In the genomic region with DNA sequence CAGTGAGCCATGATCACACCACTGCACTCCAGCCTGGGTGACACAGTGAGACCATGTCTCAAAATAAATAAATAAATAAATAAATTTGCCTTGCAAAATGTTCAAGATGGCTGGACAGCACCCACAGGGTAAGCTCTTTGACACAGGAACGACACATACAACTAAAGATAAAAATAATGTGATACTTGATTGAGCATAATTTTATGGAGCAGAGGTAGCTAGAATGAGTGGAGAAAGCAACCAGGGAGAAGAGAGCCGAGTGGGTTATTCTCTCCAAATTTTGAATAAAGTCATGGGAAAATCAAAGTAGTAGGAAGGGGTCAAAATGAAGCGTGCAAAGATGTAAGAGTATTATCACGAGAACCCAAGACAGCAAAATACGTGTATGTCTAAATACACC, we compare ENCODE assay signal across 13 cellular contexts.
DNase-seq lines count a peak whose midpoint lies in the region; ATAC-seq, FAIRE-seq and TF ChIP-seq lines count a peak whose summit lies in the region.
"Had no signal": no experiment of that assay in that cellular context is flagged by ENCODE, and none has a peak within 500 bp of the region (broad histone marks: within the 10 kb centered on the region; RNA-seq: fewer than 3 reads in every experiment).

No MANE protein-coding gene starts in this region.

- no peak for ATAC-seq in stimulated activated naive B cell treated with anti-CD40 and anti-IgM and Interleukin-4, amounts not matched to agents 10 μg/mL and 1 μg/mL and 100 μg/mL, for 72 hours (replicated peaks)
- ATAC-seq: A549 had no signal

- H3K9me2 ChIP-seq in OCI-LY7 (ENCODE audit: insufficient read depth, low read length): no peaks in the 10 kb centered on the region

- H3K36me3 Mint-ChIP-seq in stimulated activated naive B cell treated with anti-CD40 and anti-IgM and Interleukin-4, amounts not matched to agents 10 μg/mL and 1 μg/mL and 100 μg/mL, for 72 hours: peaks cover 4 to 9% of the 10 kb centered on the region in 2 donors

- H3K27ac Mint-ChIP-seq in stimulated activated naive B cell treated with anti-CD40 and anti-IgM and Interleukin-4, amounts not matched to agents 10 μg/mL and 1 μg/mL and 100 μg/mL, for 72 hours: peak overlapping the region; percentile 2
- H3K27ac Mint-ChIP-seq: HFFc6 had no signal

- H3K4me3 ChIP-seq in GM06990 (replicated peaks; ENCODE audit: low read depth, low read length) (peak overlapping the region; percentile 62), GM12865 (ENCODE audit: low read depth, low read length) (peak overlapping the region; percentile 64), OCI-LY7 (ENCODE audit: low read depth, low read length, poor library complexity, severe bottlenecking) (no peak overlapping the region), dorsolateral prefrontal cortex (no peak overlapping the region)
- H3K4me3 ChIP-seq: A549 had no signal

- H3K27me3 ChIP-seq in GM06990 (replicated peaks; ENCODE audit: control insufficient read depth, insufficient read depth, low read length) (no peaks in the 10 kb centered on the region), dorsolateral prefrontal cortex (no peaks in the 10 kb centered on the region)
- H3K27me3 ChIP-seq: BE2C had no signal

- POLR2A ChIA-PET in OCI-LY7 (lab: Charles Lee): interaction anchor here (0.7 to 2.9 kb wide), 16 partner anchors 9 to 389 kb away, joined by 3 to 25 read pairs (median 4); no protein-coding TSS in a partner anchor

- DNase-seq in GM06990 (ENCODE audit: extremely low read depth, insufficient read length) (no peak), GM12865 (ENCODE audit: low read depth) (peak; percentile 47), OCI-LY7 (ENCODE audit: low spot score) (no peak), HTR-8/SVneo (ENCODE audit: insufficient read length, low spot score) (no peak), dorsolateral prefrontal cortex (no peak), DMS79 treated with DMSO at 0.1 percent for 48 hours (lab: John Stamatoyannopoulos, UW) (no peak)
- no peak for DNase-seq in stimulated activated naive B cell treated with anti-CD40 and anti-IgM and Interleukin-4, amounts not matched to agents 10 μg/mL and 1 μg/mL and 100 μg/mL, for 72 hours
- DNase-seq: BE2C, DMS53, HCEC 1CT, HFFc6, Karpas-422 had no signal

- peak overlapping the region; percentile 24 for H3K27ac ChIP-seq in OCI-LY7 (ENCODE audit: low read depth, low read length, poor library complexity, severe bottlenecking)
- no peak overlapping the region for H3K27ac ChIP-seq in dorsolateral prefrontal cortex
- H3K27ac ChIP-seq: A549 had no signal

- no peaks in the 10 kb centered on the region for H3K79me2 ChIP-seq in OCI-LY7 (ENCODE audit: insufficient read depth, low read depth, low read length)

- H3K4me1 Mint-ChIP-seq in stimulated activated naive B cell treated with anti-CD40 and anti-IgM and Interleukin-4, amounts not matched to agents 10 μg/mL and 1 μg/mL and 100 μg/mL, for 72 hours: peaks cover 50 to 65% of the 10 kb centered on the region in 2 donors

- H3K4me2 ChIP-seq in OCI-LY7 (ENCODE audit: low read length): peak overlapping the region; percentile 55; the same call in 1 of the 2 replicates
- H3K4me2 ChIP-seq: A549 had no signal

- H3K9me3 ChIP-seq in OCI-LY7 (ENCODE audit: low read length): no peaks in the 10 kb centered on the region
- H3K9me3 ChIP-seq: A549, BE2C had no signal

- H2AFZ ChIP-seq in OCI-LY7 (ENCODE audit: low read length): peak overlapping the region; percentile 89; the same call in 1 of the 2 replicates

- H3K36me3 ChIP-seq in GM06990 (ENCODE audit: control insufficient read depth, insufficient read depth, low read length) (peaks cover 4% of the 10 kb centered on the region), OCI-LY7 (ENCODE audit: insufficient read depth, low read length) (no peaks in the 10 kb centered on the region)
- H3K36me3 ChIP-seq: BE2C had no signal

- no peak for TF ChIP-seq CTCF in GM06990 (IDR thresholded peaks at IDR 0.05; ENCODE audit: insufficient read depth, low read length, poor library complexity, severe bottlenecking)
- TF ChIP-seq CTCF in GM12865 (IDR thresholded peaks at IDR 0.05; ENCODE audit: insufficient read depth, low read depth, low read length, missing control alignments): no peak
- no peak for TF ChIP-seq CTCF in OCI-LY7 (conservative IDR thresholded peaks at IDR 0.05; ENCODE audit: low read length)
- TF ChIP-seq CTCF in dorsolateral prefrontal cortex (IDR thresholded peaks at IDR 0.05 in 54 of 56, conservative IDR thresholded peaks at IDR 0.05 in 2 of 56; ENCODE audit: low read depth in 1 of 56, partially characterized antibody in 56 of 56): no peak

- intact Hi-C loops in OCI-LY7 (cut with micrococcal nuclease; ENCODE audit: unreplicated experiment): loop anchor here (2.0 kb wide), 1 partner anchor 120 kb away; no protein-coding TSS in a partner anchor
- intact Hi-C loops in dorsolateral prefrontal cortex (cut with DNase I): no loop called here

- BruUV-seq in OCI-LY7 (replicated peaks; lab: Mats Ljungman, UMichigan): no TSS peak

- H3K9me3 Mint-ChIP-seq in stimulated activated naive B cell treated with anti-CD40 and anti-IgM and Interleukin-4, amounts not matched to agents 10 μg/mL and 1 μg/mL and 100 μg/mL, for 72 hours: peaks cover 5 to 9% of the 10 kb centered on the region in 2 donors
- H3K9me3 Mint-ChIP-seq: HFFc6 had no signal

- CTCF ChIA-PET in OCI-LY7 (lab: Charles Lee; ENCODE audit: unreplicated experiment): interaction anchor here (1.1 kb wide), 1 partner anchor 122 kb away, joined by 4 read pairs; no protein-coding TSS in a partner anchor

- H3K27me3 Mint-ChIP-seq in stimulated activated naive B cell treated with anti-CD40 and anti-IgM and Interleukin-4, amounts not matched to agents 10 μg/mL and 1 μg/mL and 100 μg/mL, for 72 hours: no peaks in the 10 kb centered on the region

- H3K4me3 Mint-ChIP-seq in stimulated activated naive B cell treated with anti-CD40 and anti-IgM and Interleukin-4, amounts not matched to agents 10 μg/mL and 1 μg/mL and 100 μg/mL, for 72 hours: no peak overlapping the region
- H3K4me3 Mint-ChIP-seq: HFFc6 had no signal

- no peak for FAIRE-seq in HTR-8/SVneo (lab: Jason Lieb, UNC)
- FAIRE-seq: A549 had no signal

- no peaks in the 10 kb centered on the region for H4K20me1 ChIP-seq in OCI-LY7 (ENCODE audit: insufficient read depth, low read length)

- peaks cover 61% of the 10 kb centered on the region for H3K4me1 ChIP-seq in OCI-LY7 (ENCODE audit: insufficient read depth, low read length, poor library complexity, severe bottlenecking)
- H3K4me1 ChIP-seq: BE2C had no signal

Comparison
In these comparisons a context has a peak if more than half of its experiments do, and no peak if none do; other contexts are left out.
1. H3K4me3 ChIP-seq: peak in GM06990 (single experiment) and GM12865 (single experiment); none in OCI-LY7 (single experiment) and dorsolateral prefrontal cortex (0 of 59).